1 cellular context compared by ENCODE assay signal in genomic region chr2:240131296-240131695, GRCh38.
TF ChIP-seq lines count a peak whose summit lies in the region.

No MANE protein-coding gene starts in this region.

TF ChIP-seq in GM23338, 12 proteins besides CTCF, POLR2A, EP300 and RAD21 (continued from another document):
- TF ChIP-seq REST (IDR thresholded peaks at IDR 0.05; ENCODE audit: unreplicated experiment), result no peak
TF ChIP-seq in GM23338: peak in this region for 0.
